Comparison of ENCODE assay signal across 32 cellular contexts in genomic region chr6:40645043-40645442, GRCh38. TPM values are rescaled to one million over a fixed set of nuclear protein-coding genes. Genes with fewer than 3 reads are reported as not detected.
"Had no signal": no experiment of that assay in that cellular context is flagged by ENCODE, and none has a peak within 500 bp of the region (broad histone marks: within the 10 kb centered on the region; RNA-seq: fewer than 3 reads in every experiment).

No MANE protein-coding gene starts in this region.

- H3K36me3 ChIP-seq: colonic mucosa, esophagus squamous epithelium, gastrocnemius medialis, heart right ventricle, left lung, lower lobe of right lung had no signal

- DNase-seq: colonic mucosa; cortex of kidney; effector CD8-positive, alpha-beta T cell; effector memory CD8-positive, alpha-beta T cell; endodermal cell; erythroblast; esophagus squamous epithelium; foreskin fibroblast; foreskin melanocyte; gastrocnemius medialis; glutamatergic neuron; head of caudate nucleus; heart right ventricle; hippocampal formation; left cardiac atrium; left lung; left ventricle myocardium superior; lower lobe of right lung; mesenchymal stem cell; mucosa of descending colon had no signal

- H3K9me3 ChIP-seq: colonic mucosa, esophagus squamous epithelium, gastrocnemius medialis, left lung, lower lobe of right lung, mucosa of descending colon had no signal

- H3K27ac ChIP-seq: colonic mucosa, epithelial cell of prostate, esophagus squamous epithelium, gastrocnemius medialis, heart right ventricle, left lung, lower lobe of right lung had no signal

- ATAC-seq: effector memory CD8-positive, alpha-beta T cell; esophagus mucosa; gastrocnemius medialis; heart right ventricle; left cardiac atrium; left lung; left ventricle myocardium superior; lower lobe of right lung; mucosa of descending colon had no signal

- H3K27me3 ChIP-seq: colonic mucosa, gastrocnemius medialis had no signal

- H3K4me1 ChIP-seq: colonic mucosa, gastrocnemius medialis had no signal

- FAIRE-seq: endometrium, islet of Langerhans, keratinocyte had no signal

- H3K4me3 ChIP-seq: colonic mucosa, esophagus squamous epithelium, gastrocnemius medialis, heart right ventricle, left lung, lower lobe of right lung, mucosa of descending colon had no signal

RNA-seq across cellular contexts. Expression of gene LRFN2, which starts 57.9 kb away (rescaled TPM):
- total RNA-seq: dermis microvascular lymphatic vessel endothelial cell, gastrocnemius medialis, glomerular endothelial cell, heart right ventricle, kidney epithelial cell, left cardiac atrium, left ventricle myocardium superior, lower lobe of right lung, lung microvascular endothelial cell, mesenteric fat pad, mesothelial cell of epicardium, myocyte had no signal
- polyA plus RNA-seq: heart right ventricle, keratinocyte had no signal
